ENCODE assay signal across 8 cellular contexts in the genomic region with DNA sequence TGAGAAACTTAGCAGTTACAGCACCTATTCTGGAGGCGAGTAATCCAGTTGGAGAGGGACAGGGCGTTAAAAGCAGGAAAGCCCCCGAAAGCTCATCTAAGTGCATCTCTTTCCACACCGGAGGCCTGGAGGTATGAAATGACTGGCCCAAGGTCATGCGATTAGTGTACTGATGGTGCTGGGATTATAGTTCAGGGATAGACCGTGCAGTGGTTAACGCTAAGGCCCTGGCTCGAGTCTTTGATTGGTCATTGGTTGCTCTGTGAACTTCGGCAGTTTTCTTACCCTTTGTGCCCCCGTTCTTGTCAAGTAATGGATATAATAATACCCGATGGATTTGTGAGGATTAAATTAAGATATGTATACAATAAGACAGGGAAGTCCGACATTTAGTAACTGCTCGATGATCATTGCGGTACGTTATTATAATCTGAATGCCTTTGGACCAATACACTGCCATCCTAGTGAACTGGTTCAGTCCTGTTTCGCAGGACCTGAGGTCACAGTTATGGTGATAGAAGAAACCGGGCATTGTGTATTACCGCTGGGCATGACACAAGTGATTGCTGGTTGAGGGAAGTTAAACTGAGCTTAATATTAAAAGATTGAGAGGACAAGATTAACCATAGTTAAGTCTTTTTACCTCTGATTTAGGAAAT. TPM values are rescaled to one million over a fixed set of nuclear protein-coding genes. Genes with fewer than 3 reads are reported as not detected.
DNase-seq lines count a peak whose midpoint lies in the region; ATAC-seq and TF ChIP-seq lines count a peak whose summit lies in the region.

No MANE protein-coding gene starts in this region.

- TF ChIP-seq EP300 in neural cell (conservative IDR thresholded peaks at IDR 0.05; ENCODE audit: poor library complexity, severe bottlenecking) = no peak

- no peaks in the 10 kb centered on the region for H3K9me3 ChIP-seq in esophagus (ENCODE audit: control insufficient read depth in 2 of 2, insufficient read depth in 1 of 2, low read depth in 1 of 2, low read length in 1 of 2)
- H3K9me3 ChIP-seq in neural cell (ENCODE audit: low read length) = no peaks in the 10 kb centered on the region

- H3F3A ChIP-seq in neural cell (ENCODE audit: insufficient read depth, low read length, poor library complexity, severe bottlenecking) = no peaks in the 10 kb centered on the region

- peak overlapping the region; percentile 82 for H3K4me2 ChIP-seq in neural cell (ENCODE audit: low read length)

- H3K27ac ChIP-seq in esophagus (ENCODE audit: low read depth in 2 of 2, low read length in 1 of 2) = peak overlapping the region; percentile 88 to 98
- H3K27ac ChIP-seq in neural cell (ENCODE audit: low read length) = peak overlapping the region; percentile 86

- no peak for TF ChIP-seq CTCF in neural cell (IDR thresholded peaks at IDR 0.05; ENCODE audit: poor library complexity, severe bottlenecking)

- no peak for TF ChIP-seq RAD21 in neural cell (conservative IDR thresholded peaks at IDR 0.05)

- H3K4me3 ChIP-seq in esophagus (ENCODE audit: low read depth in 1 of 2, low read length in 2 of 2) (peak overlapping the region; percentile 84 to 90), neural cell (ENCODE audit: low read length) (peak overlapping the region; percentile 95)

- peaks cover 51% of the 10 kb centered on the region for H3K79me2 ChIP-seq in neural cell (replicated peaks; ENCODE audit: insufficient read depth, low read length)

- H3K27me3 ChIP-seq in esophagus (ENCODE audit: control insufficient read depth in 1 of 2, insufficient read depth in 2 of 2, low read length in 2 of 2) = no peaks in the 10 kb centered on the region
- no peaks in the 10 kb centered on the region for H3K27me3 ChIP-seq in neural cell (ENCODE audit: insufficient read depth, low read depth, low read length)

- peaks cover 0 to 4% of the 10 kb centered on the region in 2 donors for H3K36me3 ChIP-seq in esophagus (ENCODE audit: control insufficient read depth in 2 of 2, insufficient read depth in 2 of 2, low read length in 1 of 2)
- H3K36me3 ChIP-seq in neural cell (ENCODE audit: insufficient read depth, low read length) = no peaks in the 10 kb centered on the region

- peak; percentile 17 to 21 for ATAC-seq in activated CD4-positive, CD25-positive, alpha-beta regulatory T cell treated with anti-CD3 and anti-CD28 coated beads, Interleukin-2, amount 50 U/mL, for 24 hours
- no peak for ATAC-seq in HG03565 (IDR thresholded peaks at IDR 0.05; ENCODE audit: unreplicated experiment)
- no peak for ATAC-seq in HG03571 (IDR thresholded peaks at IDR 0.05; ENCODE audit: unreplicated experiment)

- 1 to 2% methylated on average over 18 of the region's 18 CpGs for WGBS in esophagus, 2 donors

- peaks cover 4% of the 10 kb centered on the region for H4K20me1 ChIP-seq in neural cell (ENCODE audit: insufficient read depth)

- H3K9ac ChIP-seq in neural cell (ENCODE audit: low read length) = peak overlapping the region; percentile 94

- peak overlapping the region; percentile 21 for H2AFZ ChIP-seq in neural cell (ENCODE audit: low read depth, low read length)

- no peaks in the 10 kb centered on the region for H3K4me1 ChIP-seq in esophagus (ENCODE audit: control insufficient read depth in 2 of 2, insufficient read depth in 2 of 2, low read length in 1 of 2)

- H3K9me2 ChIP-seq in neural cell (ENCODE audit: insufficient read depth, low read length) = no peaks in the 10 kb centered on the region

- DNase-seq in NCI-H2107 treated with DMSO at 0.1 percent for 48 hours (lab: John Stamatoyannopoulos, UW; ENCODE audit: unreplicated experiment) (peak; percentile 15), NCI-H2107 (lab: John Stamatoyannopoulos, UW) (no peak), HuH-7 (ENCODE audit: low spot score) (peak; percentile 41)

TF ChIP-seq in neural cell, 6 proteins besides CTCF, POLR2A, EP300 and RAD21:
- TF ChIP-seq TAF1 (IDR thresholded peaks at IDR 0.05; ENCODE audit: low read depth) (no peak), EZH2 (IDR thresholded peaks at IDR 0.05; ENCODE audit: borderline replicate concordance, insufficient read depth, low read length, poor library complexity, severe bottlenecking) (no peak), SMC3 (conservative IDR thresholded peaks at IDR 0.05; ENCODE audit: poor library complexity) (no peak), MXI1 (conservative IDR thresholded peaks at IDR 0.05; ENCODE audit: poor library complexity, severe bottlenecking) (no peak), POLR2AphosphoS5 (IDR thresholded peaks at IDR 0.05) (no peak)
- TF ChIP-seq, protein P1, sequence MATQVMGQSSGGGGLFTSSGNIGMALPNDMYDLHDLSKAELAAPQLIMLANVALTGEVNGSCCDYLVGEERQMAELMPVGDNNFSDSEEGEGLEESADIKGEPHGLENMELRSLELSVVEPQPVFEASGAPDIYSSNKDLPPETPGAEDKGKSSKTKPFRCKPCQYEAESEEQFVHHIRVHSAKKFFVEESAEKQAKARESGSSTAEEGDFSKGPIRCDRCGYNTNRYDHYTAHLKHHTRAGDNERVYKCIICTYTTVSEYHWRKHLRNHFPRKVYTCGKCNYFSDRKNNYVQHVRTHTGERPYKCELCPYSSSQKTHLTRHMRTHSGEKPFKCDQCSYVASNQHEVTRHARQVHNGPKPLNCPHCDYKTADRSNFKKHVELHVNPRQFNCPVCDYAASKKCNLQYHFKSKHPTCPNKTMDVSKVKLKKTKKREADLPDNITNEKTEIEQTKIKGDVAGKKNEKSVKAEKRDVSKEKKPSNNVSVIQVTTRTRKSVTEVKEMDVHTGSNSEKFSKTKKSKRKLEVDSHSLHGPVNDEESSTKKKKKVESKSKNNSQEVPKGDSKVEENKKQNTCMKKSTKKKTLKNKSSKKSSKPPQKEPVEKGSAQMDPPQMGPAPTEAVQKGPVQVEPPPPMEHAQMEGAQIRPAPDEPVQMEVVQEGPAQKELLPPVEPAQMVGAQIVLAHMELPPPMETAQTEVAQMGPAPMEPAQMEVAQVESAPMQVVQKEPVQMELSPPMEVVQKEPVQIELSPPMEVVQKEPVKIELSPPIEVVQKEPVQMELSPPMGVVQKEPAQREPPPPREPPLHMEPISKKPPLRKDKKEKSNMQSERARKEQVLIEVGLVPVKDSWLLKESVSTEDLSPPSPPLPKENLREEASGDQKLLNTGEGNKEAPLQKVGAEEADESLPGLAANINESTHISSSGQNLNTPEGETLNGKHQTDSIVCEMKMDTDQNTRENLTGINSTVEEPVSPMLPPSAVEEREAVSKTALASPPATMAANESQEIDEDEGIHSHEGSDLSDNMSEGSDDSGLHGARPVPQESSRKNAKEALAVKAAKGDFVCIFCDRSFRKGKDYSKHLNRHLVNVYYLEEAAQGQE (IDR thresholded peaks at IDR 0.05; ENCODE audit: borderline replicate concordance) = no peak

RNA-seq across cellular contexts. Expression of gene CANX, which starts 1.0 kb away (rescaled TPM):
- polyA plus RNA-seq in esophagus = 10 to 100 TPM; 68.4 to 87.5 TPM
- polyA plus RNA-seq in neural cell = 227 and 232 TPM in 2 replicates
- 346 and 374 TPM in 2 replicates for polyA minus RNA-seq in neural cell

RNA-seq across cellular contexts. Expression of gene CBY3, which starts 18.9 kb away (rescaled TPM):
- under 1 TPM; 0.05 to 0.12 TPM for polyA plus RNA-seq in esophagus
- polyA plus RNA-seq in neural cell = 0.90 TPM in 1 of 2 replicates, not detected in the other
- not detected in 2 replicates for polyA minus RNA-seq in neural cell

RNA-seq across cellular contexts. Expression of gene MAML1, which starts 32.9 kb away (rescaled TPM):
- 1 to 10 TPM; 7.1 to 7.9 TPM for polyA plus RNA-seq in esophagus
- 6.8 and 8.4 TPM in 2 replicates for polyA plus RNA-seq in neural cell
- 21.8 and 22.9 TPM in 2 replicates for polyA minus RNA-seq in neural cell

Comparison
In these comparisons a context has a peak if more than half of its experiments do, and no peak if none do; other contexts are left out.
1. ATAC-seq: peak in activated CD4-positive, CD25-positive, alpha-beta regulatory T cell treated with anti-CD3 and anti-CD28 coated beads, Interleukin-2, amount 50 U/mL, for 24 hours (2 of 2); none in HG03565 (single experiment) and HG03571 (single experiment).